ENCODE assay signal across 8 cellular contexts in the genomic region with DNA sequence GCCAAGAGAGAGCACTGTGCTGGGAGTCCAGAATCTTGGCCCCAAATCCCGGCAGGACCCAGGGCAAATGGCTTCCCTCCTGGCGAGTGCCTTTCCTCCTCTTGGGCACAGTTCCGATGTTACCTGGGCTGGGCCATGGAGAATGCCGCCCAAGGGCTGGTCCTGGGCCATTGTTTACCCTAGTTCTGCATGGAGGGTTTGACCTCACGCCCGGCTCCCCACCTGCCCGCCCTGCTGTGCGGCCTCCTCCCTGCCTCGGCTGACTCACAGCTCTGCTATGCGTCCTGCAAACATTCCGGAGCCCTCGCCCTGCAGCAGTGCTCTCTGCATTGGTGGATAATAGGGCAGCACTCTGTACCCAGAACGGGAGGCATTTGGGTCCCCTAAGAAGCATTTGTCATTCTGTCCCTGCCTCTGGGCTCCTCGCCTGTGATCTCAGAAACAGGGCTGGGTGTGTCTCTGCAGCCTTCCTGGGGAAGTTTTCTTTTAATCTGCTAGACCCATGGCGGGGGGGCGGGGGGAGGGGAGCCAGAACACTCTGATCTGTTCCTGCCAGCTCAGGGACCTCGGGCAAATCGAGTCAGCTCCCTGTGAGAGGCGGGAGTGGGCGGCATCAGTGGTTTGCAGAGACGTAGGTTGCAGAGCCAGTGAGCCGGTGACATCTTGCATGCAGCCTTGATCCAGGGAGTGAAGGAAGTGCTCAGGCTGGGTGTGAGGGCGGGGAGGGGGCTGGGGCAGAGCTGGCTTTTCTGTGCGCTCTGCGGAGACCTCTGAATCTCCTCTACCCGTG. TPM values are rescaled to one million over a fixed set of nuclear protein-coding genes. Genes with fewer than 3 reads are reported as not detected.
DNase-seq lines count a peak whose midpoint lies in the region; ATAC-seq and TF ChIP-seq lines count a peak whose summit lies in the region.

No MANE protein-coding gene starts in this region.

- peak overlapping the region; percentile 78 to 88 (median 83) for H3K27ac ChIP-seq in upper lobe of left lung

- no peaks in the 10 kb centered on the region for H3K27me3 ChIP-seq in upper lobe of left lung

- ATAC-seq in upper lobe of left lung (ENCODE audit: low FRiP score in 2 of 2) (peak; percentile 77 to 94), GM18909 (IDR thresholded peaks at IDR 0.05; ENCODE audit: poor library complexity, unreplicated experiment) (no peak), HG03139 (IDR thresholded peaks at IDR 0.05; ENCODE audit: unreplicated experiment) (no peak)

- peak overlapping the region in 1 of 4 donors; percentile 3 for H3K4me3 ChIP-seq in upper lobe of left lung

- 13 to 18% methylated on average over 12 to 25 of the region's 26 CpGs for WGBS in upper lobe of left lung, 2 donors

- peak in 2 of 4 donors; percentile 55 to 93 for TF ChIP-seq EP300 in upper lobe of left lung (IDR thresholded peaks at IDR 0.05)

- peaks cover 0 to 4% (median 0%) of the 10 kb centered on the region in 4 donors for H3K9me3 ChIP-seq in upper lobe of left lung

- DNase-seq in DMS153 (lab: John Stamatoyannopoulos, UW) (peak; percentile 21), NCI-H460 (ENCODE audit: extremely low read depth, low read depth) (peak; percentile 81), fibroblast of gingiva (ENCODE audit: low read depth) (peak; percentile 29), nucleus accumbens (lab: John Stamatoyannopoulos, UW) (peak in 37 of 56 donors; percentile 7 to 83 (median 47)), upper lobe of left lung (peak; percentile 88 to 96)
- DNase-seq in activated T-cell treated with anti-CD3 and anti-CD28 coated beads, Interleukin-2, amount 50 U/mL, for 1 hour = peak; percentile 61

- TF ChIP-seq CTCF in upper lobe of left lung (IDR thresholded peaks at IDR 0.05) = no peak

- peak in 1 of 4 donors; percentile 55 for TF ChIP-seq POLR2A in upper lobe of left lung (IDR thresholded peaks at IDR 0.05)

- peaks cover 21 to 33% (median 26%) of the 10 kb centered on the region in 4 donors for H3K4me1 ChIP-seq in upper lobe of left lung

- no peaks in the 10 kb centered on the region for H3K36me3 ChIP-seq in upper lobe of left lung

RNA-seq across cellular contexts. Expression of gene SMIM38, which starts 32.9 kb away (rescaled TPM):
- 0.05 TPM in 1 of 2 replicates, not detected in the other for total RNA-seq in NCI-H460 (2014; rRNA removed; shearing (Covaris generic))
- polyA plus RNA-seq in NCI-H460 (2014; cell fraction: nucleus; rRNA removed) = 0.18 and 0.38 TPM in 2 replicates
- total RNA-seq in upper lobe of left lung = under 1 TPM in 4 of 6 donors, not detected in 2; 0.10 to 0.67 (median 0.55) TPM

Comparison
In these comparisons a context has a peak if more than half of its experiments do, and no peak if none do; other contexts are left out.
1. DNase-seq: peak in every context shown above with its lines; median percentile 92 in upper lobe of left lung; 81 in NCI-H460; 61 in activated T-cell treated with anti-CD3 and anti-CD28 coated beads, Interleukin-2, amount 50 U/mL, for 1 hour; 47 in nucleus accumbens; 29 in fibroblast of gingiva; 21 in DMS153.
2. ATAC-seq: peak in upper lobe of left lung (2 of 2); none in GM18909 (single experiment) and HG03139 (single experiment).